Comparison of ENCODE assay signal across 1 cellular context in genomic region chr11:57397394-57397990, GRCh38.
TF ChIP-seq lines count a peak whose summit lies in the region.

No MANE protein-coding gene starts in this region.

TF ChIP-seq in K562, 482 proteins besides CTCF, POLR2A, EP300 and RAD21:
- TF ChIP-seq NKRF (IDR thresholded peaks at IDR 0.05; ENCODE audit: borderline replicate concordance) (no peak), SPI1 (IDR thresholded peaks at IDR 0.05; ENCODE audit: borderline replicate concordance, low read depth, low read length) (peak; percentile 39; the same call in 1 of the 2 replicates)
